In genomic region chr11:47254381-47254780, GRCh38 we compare ENCODE assay signal across 11 cellular contexts. TPM values are rescaled to one million over a fixed set of nuclear protein-coding genes. Genes with fewer than 3 reads are reported as not detected.
DNase-seq lines count a peak whose midpoint lies in the region; TF ChIP-seq lines count a peak whose summit lies in the region.
"Had no signal": no experiment of that assay in that cellular context is flagged by ENCODE, and none has a peak within 500 bp of the region (broad histone marks: within the 10 kb centered on the region; RNA-seq: fewer than 3 reads in every experiment).

No MANE protein-coding gene starts in this region.

- no peak overlapping the region for H3K4me3 Mint-ChIP-seq in mesothelial cell of epicardium
- H3K4me3 Mint-ChIP-seq in CD4-positive, alpha-beta memory T cell = no peak overlapping the region

- POLR2A ChIA-PET in RWPE1 (lab: Yijun Ruan, JAX; ENCODE audit: low non-redundant PET) = no interaction called here
- POLR2A ChIA-PET in CD4-positive, alpha-beta memory T cell (lab: Charles Lee; ENCODE audit: partially characterized antibody) = interaction anchor here (1.4 kb wide), 1 partner anchor 16 kb away, joined by 4 read pairs; no protein-coding TSS in a partner anchor

- no peaks in the 10 kb centered on the region for H3K36me3 ChIP-seq in duodenal mucosa (ENCODE audit: control insufficient read depth in 1 of 2, insufficient read depth in 2 of 2, low read length in 2 of 2)
- no peaks in the 10 kb centered on the region for H3K36me3 ChIP-seq in suprapubic skin
- no peaks in the 10 kb centered on the region for H3K36me3 ChIP-seq in CD4-positive, alpha-beta memory T cell (ENCODE audit: insufficient read depth, low read length)

- no peaks in the 10 kb centered on the region for H3K36me3 Mint-ChIP-seq in mesothelial cell of epicardium
- no peaks in the 10 kb centered on the region for H3K36me3 Mint-ChIP-seq in CD4-positive, alpha-beta memory T cell

- WGBS in suprapubic skin = 46% methylated on average over 3 of the region's 3 CpGs

- H3K4me1 ChIP-seq in duodenal mucosa (ENCODE audit: control insufficient read depth in 1 of 2, insufficient read depth in 2 of 2, low read length in 2 of 2) (peaks cover 46 to 57% of the 10 kb centered on the region in 2 donors), suprapubic skin (peaks cover 60% of the 10 kb centered on the region)
- peaks cover 8% of the 10 kb centered on the region for H3K4me1 ChIP-seq in CD4-positive, alpha-beta memory T cell (ENCODE audit: insufficient read depth, low read length)

- CTCF ChIA-PET in RWPE1 (lab: Yijun Ruan, JAX) = no interaction called here
- CTCF ChIA-PET in CD4-positive, alpha-beta memory T cell (lab: Charles Lee; ENCODE audit: partially characterized antibody) = no interaction called here

- H3K27ac ChIP-seq in RWPE1 (peak overlapping the region; percentile 51), duodenal mucosa (ENCODE audit: low read depth, low read length) (peak overlapping the region; percentile 51), suprapubic skin (peak overlapping the region; percentile 79)
- no peak overlapping the region for H3K27ac ChIP-seq in CD4-positive, alpha-beta memory T cell (ENCODE audit: low read depth, low read length)

- H3K27me3 ChIP-seq in duodenal mucosa (ENCODE audit: control insufficient read depth in 1 of 2, insufficient read depth in 2 of 2, low read length in 2 of 2) (no peaks in the 10 kb centered on the region), suprapubic skin (no peaks in the 10 kb centered on the region)
- no peaks in the 10 kb centered on the region for H3K27me3 ChIP-seq in CD4-positive, alpha-beta memory T cell (ENCODE audit: insufficient read depth, low read length)

- H3K9ac ChIP-seq in duodenal mucosa (ENCODE audit: low read depth in 1 of 2, low read length in 2 of 2) = peak overlapping the region; percentile 46 to 66

- intact Hi-C loops in CD4-positive, alpha-beta memory T cell (cut with micrococcal nuclease) = no loop called here

- TF ChIP-seq CTCF in RWPE1 (conservative IDR thresholded peaks at IDR 0.05; ENCODE audit: low read depth) (no peak), mesothelial cell of epicardium (IDR thresholded peaks at IDR 0.05; ENCODE audit: unreplicated experiment) (no peak), suprapubic skin (IDR thresholded peaks at IDR 0.05) (no peak)

- H3K9me3 ChIP-seq in duodenal mucosa (ENCODE audit: control insufficient read depth in 1 of 2, low read length in 2 of 2) (no peaks in the 10 kb centered on the region), suprapubic skin (no peaks in the 10 kb centered on the region)
- no peaks in the 10 kb centered on the region for H3K9me3 ChIP-seq in CD4-positive, alpha-beta memory T cell (ENCODE audit: control insufficient read depth in 1 of 2, low read length in 2 of 2)

- no peak for TF ChIP-seq POLR2A in suprapubic skin (IDR thresholded peaks at IDR 0.05)

- no peak for TF ChIP-seq EP300 in suprapubic skin (IDR thresholded peaks at IDR 0.05)

- DNase-seq in RWPE1 (ENCODE audit: low spot score) = no peak
- DNase-seq in mesothelial cell of epicardium (ENCODE audit: low spot score in 2 of 2, unreplicated experiment in 2 of 2) = no peak
- DNase-seq in suprapubic skin (ENCODE audit: low spot score in 2 of 2) = peak in 1 of 2 donors; percentile 82
- DNase-seq in CD4-positive, alpha-beta memory T cell = no peak
- DNase-seq in activated CD4-positive, alpha-beta T cell treated with anti-CD3 and anti-CD28 coated beads for 4 hours = no peak
- DNase-seq in stimulated activated CD4-positive, alpha-beta T cell treated with anti-CD3 and anti-CD28 coated beads, Interleukin-12 subunit alpha, Interleukin-12 subunit beta, amount 100 ng/mL, for 4 hours = no peak
- no peak for DNase-seq in HuH-7.5 (ENCODE audit: low spot score)
- DNase-seq: DMS 273 treated with DMSO at 0.1 percent for 48 hours, GOT3, NCI-H146 had no signal

- peaks cover 36% of the 10 kb centered on the region for H3K4me1 Mint-ChIP-seq in mesothelial cell of epicardium
- H3K4me1 Mint-ChIP-seq in CD4-positive, alpha-beta memory T cell = peaks cover 3 to 6% (median 4%) of the 10 kb centered on the region in 4 donors

- peak overlapping the region; percentile 96 for H3K27ac Mint-ChIP-seq in mesothelial cell of epicardium
- H3K27ac Mint-ChIP-seq in CD4-positive, alpha-beta memory T cell = no peak overlapping the region

- H3K4me3 ChIP-seq in duodenal mucosa (ENCODE audit: low read depth in 1 of 2, low read length in 2 of 2) (peak overlapping the region; percentile 47 to 68), suprapubic skin (no peak overlapping the region)
- no peak overlapping the region for H3K4me3 ChIP-seq in CD4-positive, alpha-beta memory T cell (ENCODE audit: low read length in 2 of 2)

- no peaks in the 10 kb centered on the region for H3K27me3 Mint-ChIP-seq in mesothelial cell of epicardium (ENCODE audit: low read depth)
- H3K27me3 Mint-ChIP-seq in CD4-positive, alpha-beta memory T cell = no peaks in the 10 kb centered on the region

- no peaks in the 10 kb centered on the region for H3K9me3 Mint-ChIP-seq in mesothelial cell of epicardium
- H3K9me3 Mint-ChIP-seq in CD4-positive, alpha-beta memory T cell = no peaks in the 10 kb centered on the region

RNA-seq across cellular contexts. Expression of gene NR1H3, which starts 3.4 kb away (rescaled TPM):
- total RNA-seq in mesothelial cell of epicardium = 25.5 to 28.2 TPM (median 26.5 TPM) in 3 replicates
- total RNA-seq in suprapubic skin = 10 to 100 TPM; 17.5 to 27.0 (median 25.0) TPM
- total RNA-seq in CD4-positive, alpha-beta memory T cell = 10 to 100 TPM; 17.8 to 20.0 TPM
- 1 to 10 TPM; 3.3 to 7.8 TPM for polyA plus RNA-seq in CD4-positive, alpha-beta memory T cell

RNA-seq across cellular contexts. Expression of gene ACP2, which starts 5.8 kb away (rescaled TPM):
- total RNA-seq in mesothelial cell of epicardium = 38.1 to 41.3 TPM (median 39.6 TPM) in 3 replicates
- total RNA-seq in suprapubic skin = 10 to 100 TPM; 22.9 to 28.0 (median 24.6) TPM
- total RNA-seq in CD4-positive, alpha-beta memory T cell = 10 to 100 TPM; 23.6 to 23.7 TPM
- 10 to 100 TPM; 11.4 to 19.0 TPM for polyA plus RNA-seq in CD4-positive, alpha-beta memory T cell

RNA-seq across cellular contexts. Expression of gene MADD, which starts 15.6 kb away (rescaled TPM):
- total RNA-seq in mesothelial cell of epicardium (65.6 to 71.2 TPM (median 65.7 TPM) in 3 replicates), suprapubic skin (10 to 100 TPM; 47.1 to 91.1 (median 71.3) TPM)
- 100 to 1,000 TPM; 118 to 119 TPM for total RNA-seq in CD4-positive, alpha-beta memory T cell
- 10 to 100 TPM; 19.3 to 32.4 TPM for polyA plus RNA-seq in CD4-positive, alpha-beta memory T cell

RNA-seq across cellular contexts. Expression of gene DDB2, which starts 39.6 kb away (rescaled TPM):
- total RNA-seq in mesothelial cell of epicardium = 42.4 to 49.1 TPM (median 46.7 TPM) in 3 replicates
- total RNA-seq in suprapubic skin = 100 to 1,000 TPM in 1 of 4 donors, 10 to 100 TPM in 3; 53.4 to 193 (median 71.8) TPM
- total RNA-seq in CD4-positive, alpha-beta memory T cell = 100 to 1,000 TPM; 129 to 132 TPM
- 10 to 100 TPM; 36.2 to 40.2 TPM for polyA plus RNA-seq in CD4-positive, alpha-beta memory T cell

Comparison
In these comparisons a context has a peak if more than half of its experiments do, and no peak if none do; other contexts are left out.
1. H3K4me3 ChIP-seq: peak in duodenal mucosa (2 of 2); none in suprapubic skin (single experiment) and CD4-positive, alpha-beta memory T cell (0 of 2).